8 cellular contexts compared by ENCODE assay signal in genomic region chr14:95855606-95856005, GRCh38.
"Had no signal": no experiment of that assay in that cellular context is flagged by ENCODE, and none has a peak within 500 bp of the region (broad histone marks: within the 10 kb centered on the region; RNA-seq: fewer than 3 reads in every experiment).

No MANE protein-coding gene starts in this region.

- H3K9ac ChIP-seq: GM23248 had no signal

- H3K9me3 ChIP-seq: HAP-1 had no signal

- DNase-seq: GM23248, GOT3, H7, H9, HCEC 1CT, HFFc6 had no signal

- H3K27ac ChIP-seq: GM23248 had no signal

- H3K4me3 ChIP-seq: GM23248, GM23338, HAP-1 had no signal

- H3K4me2 ChIP-seq: GM23338 had no signal

- H3K36me3 ChIP-seq: HAP-1 had no signal

- H3K4me1 ChIP-seq: HAP-1 had no signal

- H2AFZ ChIP-seq: GM23248, GM23338 had no signal
